Comparison of ENCODE assay signal across 1 cellular context in genomic region chr1:31760901-31761470, GRCh38.
TF ChIP-seq lines count a peak whose summit lies in the region.

No MANE protein-coding gene starts in this region.

TF ChIP-seq in H1, 55 proteins besides CTCF, POLR2A, EP300 and RAD21 (continued from another document):
- TF ChIP-seq E2F6 (IDR thresholded peaks at IDR 0.05) (no peak), CTBP2 (IDR thresholded peaks at IDR 0.05; ENCODE audit: borderline replicate concordance, insufficient read depth, insufficient read length, low read length) (no peak), ZNF274 (IDR thresholded peaks at IDR 0.05; ENCODE audit: borderline replicate concordance, extremely low read depth, low read length) (no peak), SAP30 (IDR thresholded peaks at IDR 0.05; ENCODE audit: insufficient read depth, insufficient replicate concordance, low read length) (peak; percentile 72), HDAC6 (IDR thresholded peaks at IDR 0.05; ENCODE audit: low read depth, low read length) (no peak), SRF (IDR thresholded peaks at IDR 0.05; ENCODE audit: low read depth, low read length) (no peak), JUND (IDR thresholded peaks at IDR 0.05; ENCODE audit: low read length) (peak; percentile 76), RBBP5 (IDR thresholded peaks at IDR 0.05; ENCODE audit: borderline replicate concordance, low read depth, low read length) (0 out of 2 replicates have a peak, but pooled peaks have one; percentile 7), KDM5A (IDR thresholded peaks at IDR 0.05; ENCODE audit: low read length) (no peak), SIN3A (conservative IDR thresholded peaks at IDR 0.05 in 1 of 2, IDR thresholded peaks at IDR 0.05 in 1 of 2; ENCODE audit: low read depth in 1 of 2, low read length in 2 of 2) (peak; percentile 75 to 86; a peak in 3 of 4 replicates), ASH2L (IDR thresholded peaks at IDR 0.05; ENCODE audit: low read length) (no peak), SP1 (IDR thresholded peaks at IDR 0.05; ENCODE audit: low read depth, low read length) (no peak), CEBPB (IDR thresholded peaks at IDR 0.05; ENCODE audit: low read depth, low read length) (no peak), ATF2 (IDR thresholded peaks at IDR 0.05; ENCODE audit: low read length) (no peak), CBX5 (IDR thresholded peaks at IDR 0.05; ENCODE audit: low read depth, low read length) (no peak), NANOG (IDR thresholded peaks at IDR 0.05; ENCODE audit: insufficient read depth, low read depth, low read length, poor library complexity, severe bottlenecking) (no peak), EGR1 (IDR thresholded peaks at IDR 0.05; ENCODE audit: borderline replicate concordance, low read depth, low read length) (no peak; the same call in 1 of the 2 replicates)
- TF ChIP-seq, protein P1, sequence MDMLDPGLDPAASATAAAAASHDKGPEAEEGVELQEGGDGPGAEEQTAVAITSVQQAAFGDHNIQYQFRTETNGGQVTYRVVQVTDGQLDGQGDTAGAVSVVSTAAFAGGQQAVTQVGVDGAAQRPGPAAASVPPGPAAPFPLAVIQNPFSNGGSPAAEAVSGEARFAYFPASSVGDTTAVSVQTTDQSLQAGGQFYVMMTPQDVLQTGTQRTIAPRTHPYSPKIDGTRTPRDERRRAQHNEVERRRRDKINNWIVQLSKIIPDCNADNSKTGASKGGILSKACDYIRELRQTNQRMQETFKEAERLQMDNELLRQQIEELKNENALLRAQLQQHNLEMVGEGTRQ (IDR thresholded peaks at IDR 0.05; ENCODE audit: low read length) = no peak
TF ChIP-seq in H1: peak in this region for 4.
